32 cellular contexts compared by ENCODE assay signal in genomic region chr7:104317944-104318629, GRCh38. TPM values are rescaled to one million over a fixed set of nuclear protein-coding genes. Genes with fewer than 3 reads are reported as not detected.
"Had no signal": no experiment of that assay in that cellular context is flagged by ENCODE, and none has a peak within 500 bp of the region (broad histone marks: within the 10 kb centered on the region; RNA-seq: fewer than 3 reads in every experiment).

No MANE protein-coding gene starts in this region.

- H3K36me3 ChIP-seq: neural progenitor cell, ovary, spleen, stomach, thoracic aorta, thyroid gland, tibial nerve, upper lobe of left lung, vagina had no signal

- H3K4me3 Mint-ChIP-seq: natural killer cell; nephron; neural progenitor cell; stimulated activated effector memory CD8-positive, alpha-beta T cell treated with anti-CD3 and anti-CD28 coated beads, Interleukin-12 subunit alpha, Interleukin-12 subunit beta, amount 100 ng/mL, for 72 hours; stimulated activated naive B cell treated with anti-CD40 and anti-IgM and Interleukin-4, amounts not matched to agents 10 μg/mL and 1 μg/mL and 100 μg/mL, for 72 hours; stimulated activated naive CD8-positive, alpha-beta T cell treated with anti-CD3 and anti-CD28 coated beads, Interleukin-15, Interleukin-2, amounts not matched to agents 100 ng/mL and 50 ng/mL, for 24 hours had no signal

- DNase-seq: natural killer cell; occipital lobe; ovary; posterior cingulate gyrus; psoas muscle; right cardiac atrium; spleen; stimulated activated CD4-positive, alpha-beta T cell treated with anti-CD3 and anti-CD28 coated beads, Interleukin-12 subunit alpha, Interleukin-12 subunit beta, amount 100 ng/mL, for 4 hours; stimulated activated CD4-positive, alpha-beta T cell treated with anti-CD3 and anti-CD28 coated beads, Interleukin-1b, Interleukin-23, amount 100 ng/mL, for 48 hours; stimulated activated CD4-positive, alpha-beta T cell treated with anti-CD3 and anti-CD28 coated beads, Interleukin-4, amount 100 ng/mL, for 24 hours; stimulated activated naive B cell treated with anti-CD40 and anti-IgM and Interleukin-4, amounts not matched to agents 10 μg/mL and 1 μg/mL and 100 μg/mL, for 72 hours; stimulated activated naive CD4-positive, alpha-beta T cell treated with Interleukin-2 at 50 U/mL for 16 hours; stomach; thyroid gland; trophoblast cell; upper lobe of left lung had no signal

- H3K9ac ChIP-seq: neural progenitor cell, parathyroid adenoma had no signal

- H3K4me3 ChIP-seq: neural progenitor cell, ovary, psoas muscle, skin epidermis, smooth muscle cell, spleen, stomach, thoracic aorta, thyroid gland, tibial nerve, upper lobe of left lung, vagina had no signal

- H3K36me3 Mint-ChIP-seq: neural progenitor cell; stimulated activated effector memory CD8-positive, alpha-beta T cell treated with anti-CD3 and anti-CD28 coated beads, Interleukin-12 subunit alpha, Interleukin-12 subunit beta, amount 100 ng/mL, for 72 hours; stimulated activated naive B cell treated with anti-CD40 and anti-IgM and Interleukin-4, amounts not matched to agents 10 μg/mL and 1 μg/mL and 100 μg/mL, for 72 hours had no signal

- H3K27me3 Mint-ChIP-seq: stimulated activated naive B cell treated with anti-CD40 and anti-IgM and Interleukin-4, amounts not matched to agents 10 μg/mL and 1 μg/mL and 100 μg/mL, for 72 hours had no signal

- H3K4me1 Mint-ChIP-seq: natural killer cell; nephron; neural progenitor cell; stimulated activated effector memory CD8-positive, alpha-beta T cell treated with anti-CD3 and anti-CD28 coated beads, Interleukin-12 subunit alpha, Interleukin-12 subunit beta, amount 100 ng/mL, for 72 hours; stimulated activated naive B cell treated with anti-CD40 and anti-IgM and Interleukin-4, amounts not matched to agents 10 μg/mL and 1 μg/mL and 100 μg/mL, for 72 hours had no signal

- H3K27ac Mint-ChIP-seq: natural killer cell; nephron; neural progenitor cell; progenitor cell of endocrine pancreas; stimulated activated effector memory CD8-positive, alpha-beta T cell treated with anti-CD3 and anti-CD28 coated beads, Interleukin-12 subunit alpha, Interleukin-12 subunit beta, amount 100 ng/mL, for 72 hours; stimulated activated naive B cell treated with anti-CD40 and anti-IgM and Interleukin-4, amounts not matched to agents 10 μg/mL and 1 μg/mL and 100 μg/mL, for 72 hours; stimulated activated naive CD8-positive, alpha-beta T cell treated with anti-CD3 and anti-CD28 coated beads, Interleukin-15, Interleukin-2, amounts not matched to agents 100 ng/mL and 50 ng/mL, for 24 hours had no signal

- H3K9me3 ChIP-seq: ovary, thyroid gland, upper lobe of left lung, vagina had no signal

- ATAC-seq: natural killer cell; psoas muscle; right cardiac atrium; sciatic nerve; stimulated activated effector memory CD8-positive, alpha-beta T cell treated with anti-CD3 and anti-CD28 coated beads, Interleukin-12 subunit alpha, Interleukin-12 subunit beta, amount 100 ng/mL, for 72 hours; stimulated activated naive B cell treated with anti-CD40 and anti-IgM and Interleukin-4, amounts not matched to agents 10 μg/mL and 1 μg/mL and 100 μg/mL, for 72 hours had no signal

- H2AFZ ChIP-seq: neural progenitor cell, parathyroid adenoma had no signal

- H3K79me2 ChIP-seq: parathyroid adenoma had no signal

- H3K27me3 ChIP-seq: neural progenitor cell, ovary, spleen, stomach, thyroid gland, tibial nerve, upper lobe of left lung, vagina had no signal

- H3K4me2 ChIP-seq: neural progenitor cell, smooth muscle cell had no signal

- H3K4me1 ChIP-seq: neural progenitor cell, parathyroid adenoma, psoas muscle, spleen, stomach, thyroid gland, tibial nerve, upper lobe of left lung, vagina had no signal

- H3K27ac ChIP-seq: neural progenitor cell, ovary, parathyroid adenoma, psoas muscle, skin epidermis, spleen, stomach, thoracic aorta, thyroid gland, tibial nerve, upper lobe of left lung, vagina had no signal

RNA-seq across cellular contexts. Expression of gene LHFPL3, which starts 10.3 kb away (rescaled TPM):
- total RNA-seq: natural killer cell, osteoblast, progenitor cell of endocrine pancreas, psoas muscle, renal cortical epithelial cell, right cardiac atrium, sciatic nerve, smooth muscle cell, subcutaneous adipose tissue, thoracic aorta, thyroid gland, tibial nerve, upper lobe of left lung, ureter, vagina had no signal
- polyA plus RNA-seq: psoas muscle, right cardiac atrium, smooth muscle cell, stomach had no signal
